1 cellular context compared by ENCODE assay signal in genomic region chr10:123331438-123331837, GRCh38.
TF ChIP-seq lines count a peak whose summit lies in the region.

No MANE protein-coding gene starts in this region.

TF ChIP-seq in IMR-90, 13 proteins besides CTCF, POLR2A, EP300 and RAD21:
- TF ChIP-seq ELK1 (IDR thresholded peaks at IDR 0.05; ENCODE audit: borderline replicate concordance, low read depth, low read length), result no peak
